9 cellular contexts compared by ENCODE assay signal in genomic region chr21:38830667-38831525, GRCh38. TPM values are rescaled to one million over a fixed set of nuclear protein-coding genes. Genes with fewer than 3 reads are reported as not detected.
DNase-seq lines count a peak whose midpoint lies in the region; ATAC-seq and TF ChIP-seq lines count a peak whose summit lies in the region.
"Had no signal": no experiment of that assay in that cellular context is flagged by ENCODE, and none has a peak within 500 bp of the region (broad histone marks: within the 10 kb centered on the region; RNA-seq: fewer than 3 reads in every experiment).

No MANE protein-coding gene starts in this region.

- H3K27ac ChIP-seq in stomach = peak overlapping the region in 4 of 5 donors; percentile 59 to 82 (median 66)

- H3K9me3 ChIP-seq in stomach = peaks cover 0 to 10% (median 5%) of the 10 kb centered on the region in 4 donors

- no peaks in the 10 kb centered on the region for H3K36me3 Mint-ChIP-seq in T-helper 1 cell treated with Interleukin-12 subunit alpha and Interleukin-12 subunit beta and Interleukin-4 antibody, amounts not matched to agents 30 μg/mL and 1 μg/mL, for 36 hours (ENCODE audit: low read depth)
- H3K36me3 Mint-ChIP-seq in activated naive CD8-positive, alpha-beta T cell = peaks cover 7% of the 10 kb centered on the region

- no peaks in the 10 kb centered on the region for H3K36me3 ChIP-seq in stomach

- H3K4me3 Mint-ChIP-seq in T-helper 1 cell treated with Interleukin-12 subunit alpha and Interleukin-12 subunit beta and Interleukin-4 antibody, amounts not matched to agents 30 μg/mL and 1 μg/mL, for 36 hours = peak overlapping the region; percentile 42
- H3K4me3 Mint-ChIP-seq in activated naive CD8-positive, alpha-beta T cell = no peak overlapping the region

- DNase-seq in T-helper 1 cell (no peak), stomach (no peak), activated T-cell treated with anti-CD3 and anti-CD28 coated beads for 4 hours (no peak), NCI-H526 treated with DMSO at 0.1 percent for 48 hours (lab: John Stamatoyannopoulos, UW) (no peak)
- no peak for DNase-seq in activated naive CD4-positive, alpha-beta T cell treated with anti-CD3 and anti-CD28 coated beads, Interleukin-2, amount 50 U/mL, for 16 hours

- ATAC-seq in HG02973 (IDR thresholded peaks at IDR 0.05; ENCODE audit: unreplicated experiment) = peak; percentile 50

- H3K27me3 Mint-ChIP-seq in T-helper 1 cell treated with Interleukin-12 subunit alpha and Interleukin-12 subunit beta and Interleukin-4 antibody, amounts not matched to agents 30 μg/mL and 1 μg/mL, for 36 hours (ENCODE audit: low read depth) = peaks cover 8% of the 10 kb centered on the region
- peaks cover 8% of the 10 kb centered on the region for H3K27me3 Mint-ChIP-seq in activated naive CD8-positive, alpha-beta T cell
- H3K27me3 Mint-ChIP-seq: progenitor cell of endocrine pancreas had no signal

- no peak overlapping the region for H3K4me3 ChIP-seq in stomach

- peaks cover 16% of the 10 kb centered on the region for H3K4me1 Mint-ChIP-seq in T-helper 1 cell treated with Interleukin-12 subunit alpha and Interleukin-12 subunit beta and Interleukin-4 antibody, amounts not matched to agents 30 μg/mL and 1 μg/mL, for 36 hours (ENCODE audit: low read depth)
- H3K4me1 Mint-ChIP-seq in activated naive CD8-positive, alpha-beta T cell (ENCODE audit: low read depth) = peaks cover 10% of the 10 kb centered on the region

- intact Hi-C loops in stomach (cut with DNase I; ENCODE audit: low total_unique reads) = no loop called here

- TF ChIP-seq POLR2A in stomach (IDR thresholded peaks at IDR 0.05) = no peak

- no peaks in the 10 kb centered on the region for H3K27me3 ChIP-seq in stomach

- peaks cover 6 to 20% (median 9%) of the 10 kb centered on the region in 4 donors for H3K4me1 ChIP-seq in stomach

- WGBS in stomach, 5 donors = 88 to 98% (median 92%) methylated on average over 2 of the region's 2 CpGs

- peaks cover 4% of the 10 kb centered on the region for H3K9me3 Mint-ChIP-seq in T-helper 1 cell treated with Interleukin-12 subunit alpha and Interleukin-12 subunit beta and Interleukin-4 antibody, amounts not matched to agents 30 μg/mL and 1 μg/mL, for 36 hours
- H3K9me3 Mint-ChIP-seq in activated naive CD8-positive, alpha-beta T cell (ENCODE audit: low read depth) = no peaks in the 10 kb centered on the region

- peak overlapping the region; percentile 63 for H3K27ac Mint-ChIP-seq in T-helper 1 cell treated with Interleukin-12 subunit alpha and Interleukin-12 subunit beta and Interleukin-4 antibody, amounts not matched to agents 30 μg/mL and 1 μg/mL, for 36 hours
- H3K27ac Mint-ChIP-seq in activated naive CD8-positive, alpha-beta T cell = peak overlapping the region; percentile 41
- H3K27ac Mint-ChIP-seq: progenitor cell of endocrine pancreas had no signal

- no peak for TF ChIP-seq CTCF in stomach (IDR thresholded peaks at IDR 0.05)

- TF ChIP-seq EP300 in stomach (IDR thresholded peaks at IDR 0.05) = no peak

RNA-seq across cellular contexts. Expression of gene ETS2, which starts 25.2 kb away (rescaled TPM):
- 10 to 100 TPM; 33.8 to 80.0 (median 44.3) TPM for total RNA-seq in stomach
- polyA plus RNA-seq in stomach = 10 to 100 TPM; 40.2 to 60.3 (median 57.0) TPM
